8 cellular contexts compared by ENCODE assay signal in the genomic region with DNA sequence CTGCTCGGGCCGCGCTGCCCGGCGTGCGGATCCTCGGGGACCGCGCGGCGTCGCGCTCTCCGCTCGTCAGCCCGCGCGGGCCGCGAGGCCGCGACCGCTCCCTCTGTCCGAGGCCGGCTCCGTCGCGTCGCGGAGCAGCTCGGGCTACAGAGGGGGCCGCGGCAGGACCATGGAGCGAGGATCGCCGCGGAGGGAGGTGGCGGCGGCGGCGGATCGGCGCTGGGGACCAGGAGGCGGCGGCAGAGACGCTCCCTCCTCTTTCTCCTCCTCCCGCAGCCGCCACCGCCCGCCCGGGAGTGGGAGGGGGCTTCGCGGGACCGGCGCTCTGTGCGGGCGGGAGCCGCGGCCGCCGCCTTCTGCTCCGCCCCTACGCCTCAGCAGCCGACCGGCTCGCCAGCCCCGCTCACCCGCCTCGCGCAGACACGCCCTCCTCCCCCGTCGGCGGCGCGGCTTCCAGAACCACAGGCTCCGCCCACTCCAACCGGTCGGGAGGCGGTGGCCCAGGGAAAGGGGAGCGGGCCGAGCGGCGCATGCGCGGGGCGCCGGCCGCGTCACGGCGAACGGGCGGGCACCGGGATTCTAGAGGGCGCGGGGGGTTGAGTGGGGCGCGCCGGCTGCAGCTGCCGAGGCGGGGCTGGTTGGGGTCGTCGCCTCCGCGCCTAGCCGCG. TPM values are rescaled to one million over a fixed set of nuclear protein-coding genes. Genes with fewer than 3 reads are reported as not detected.
DNase-seq lines count a peak whose midpoint lies in the region; ATAC-seq and TF ChIP-seq lines count a peak whose summit lies in the region.

Gene CASK, minus strand, starts transcription at position 298 of the 668 bp plus-strand sequence. CDS start 566 bp downstream, outside the sequence.

- WGBS in adrenal gland, 4 donors: 1 to 34% (median 23%) methylated on average over 10 to 95 of the region's 108 CpGs; no CpG with 5 or more reads in 1 of the 4 donors
- 0 to 29% (median 15%) methylated on average over 15 to 104 of the region's 108 CpGs for WGBS in heart left ventricle, 4 donors
- WGBS in transverse colon (ENCODE audit: low coverage in 1 of 2), 2 donors: 63% methylated on average over 36 of the region's 108 CpGs; no CpG with 5 or more reads in 1 of the 2 donors

- no peaks in the 10 kb centered on the region for H3K4me1 ChIP-seq in adrenal gland (replicated peaks in 1 of 2)
- H3K4me1 ChIP-seq in heart left ventricle: peaks cover 0 to 9% (median 0%) of the 10 kb centered on the region in 12 donors
- H3K4me1 ChIP-seq in transverse colon: peaks cover 0 to 12% (median 0%) of the 10 kb centered on the region in 4 donors

- H3K27me3 Mint-ChIP-seq in T-cell: peaks cover 0 to 5% of the 10 kb centered on the region in 2 donors

- POLR2A ChIA-PET in T-cell (lab: Charles Lee): no interaction called here

- H3K9me3 ChIP-seq in adrenal gland (replicated peaks in 1 of 3) (no peaks in the 10 kb centered on the region), heart left ventricle (no peaks in the 10 kb centered on the region), transverse colon (no peaks in the 10 kb centered on the region)

- TF ChIP-seq CTCF in GM13977 (IDR thresholded peaks at IDR 0.05; ENCODE audit: extremely low read depth, insufficient read depth, missing control alignments) (no peak), adrenal gland (IDR thresholded peaks at IDR 0.05) (no peak), heart left ventricle (IDR thresholded peaks at IDR 0.05) (peak in 2 of 12 donors; percentile 5 to 18), transverse colon (IDR thresholded peaks at IDR 0.05) (no peak)

- H3K27ac Mint-ChIP-seq in T-cell: peak within 1 kb of the TSS; percentile 88 to 92

- H3K27ac ChIP-seq in adrenal gland (peak within 1 kb of the TSS; percentile 7 to 93 (median 78)), heart left ventricle (peak within 1 kb of the TSS; percentile 28 to 89 (median 83)), transverse colon (peak within 1 kb of the TSS; percentile 88 to 95 (median 94))

- H3K27me3 ChIP-seq in adrenal gland (no peaks in the 10 kb centered on the region), heart left ventricle (peaks cover 0 to 18% (median 0%) of the 10 kb centered on the region in 9 donors), transverse colon (no peaks in the 10 kb centered on the region)

- TF ChIP-seq POLR2A in adrenal gland (IDR thresholded peaks at IDR 0.05) (peak; percentile 61 to 81), heart left ventricle (IDR thresholded peaks at IDR 0.05) (peak in 1 of 2 donors; percentile 76), transverse colon (IDR thresholded peaks at IDR 0.05) (peak; percentile 62)

- peak; percentile 66 for ATAC-seq in HG02884 (IDR thresholded peaks at IDR 0.05; ENCODE audit: unreplicated experiment)
- ATAC-seq in T-cell (replicated peaks in 1 of 4): peak; percentile 86 to 92 (median 88)
- peak; percentile 90 to 98 (median 98) for ATAC-seq in heart left ventricle

- in situ Hi-C loops in GM13977 (cut with MboI; ENCODE audit: low pct_unique_long_range_greater_than_20kb, low sequenced_read_pairs, unreplicated experiment) (no loop called here), transverse colon (cut with MboI; ENCODE audit: low pct_ligation_motif_present in 1 of 4, low pct_unique_long_range_greater_than_20kb in 1 of 4, low sequenced_read_pairs in 3 of 4) (no loop called here)

- peak within 1 kb of the TSS; percentile 90 to 96 (median 90) for H3K4me3 Mint-ChIP-seq in T-cell

- no peaks in the 10 kb centered on the region for H3K36me3 Mint-ChIP-seq in T-cell

- TF ChIP-seq EP300 in transverse colon (IDR thresholded peaks at IDR 0.05; ENCODE audit: low read depth): no peak

- H3K9me3 Mint-ChIP-seq in T-cell: no peaks in the 10 kb centered on the region

- DNase-seq in GM13977 (ENCODE audit: low spot score): peak; percentile 86
- peak; percentile 75 for DNase-seq in NCI-H146 treated with DMSO at 0.1 percent for 48 hours (lab: John Stamatoyannopoulos, UW; ENCODE audit: unreplicated experiment)
- DNase-seq in T-cell: peak; percentile 66 to 90 (median 78)
- DNase-seq in adrenal gland: peak; percentile 91 to 94 (median 92)
- peak; percentile 92 to 96 (median 94) for DNase-seq in heart left ventricle
- peak; percentile 80 to 99 (median 90) for DNase-seq in posterior cingulate gyrus
- peak; percentile 94 for DNase-seq in transverse colon

- CTCF ChIA-PET in T-cell (lab: Charles Lee): interaction anchor here in 1 of 2 donors (1.1 kb wide), 1 partner anchor 125 kb away, joined by 3 read pairs; no protein-coding TSS in a partner anchor

- intact Hi-C loops in adrenal gland (cut with DNase I): no loop called here
- intact Hi-C loops in heart left ventricle (cut with DNase I): no loop called here
- intact Hi-C loops in posterior cingulate gyrus (cut with DNase I): no loop called here
- intact Hi-C loops in transverse colon (cut with DNase I; ENCODE audit: low total_unique reads): no loop called here

- peak within 1 kb of the TSS; percentile 13 to 69 (median 52) for H3K4me3 ChIP-seq in adrenal gland
- peak within 1 kb of the TSS; percentile 14 to 92 (median 68) for H3K4me3 ChIP-seq in heart left ventricle
- peak within 1 kb of the TSS; percentile 46 to 81 (median 58) for H3K4me3 ChIP-seq in transverse colon

- H3K36me3 ChIP-seq in adrenal gland (replicated peaks in 1 of 2) (no peaks in the 10 kb centered on the region), heart left ventricle (no peaks in the 10 kb centered on the region), transverse colon (no peaks in the 10 kb centered on the region)

- peaks cover 27 to 32% (median 28%) of the 10 kb centered on the region in 3 donors for H3K4me1 Mint-ChIP-seq in T-cell

RNA-seq across cellular contexts. Expression of gene CASK, which starts in this region (rescaled TPM):
- total RNA-seq in T-cell (10 to 100 TPM; 52.6 to 81.6 (median 67.5) TPM), adrenal gland (10 to 100 TPM; 30.3 to 48.5 (median 43.9) TPM), heart left ventricle (10 to 100 TPM; 11.8 to 25.6 (median 14.0) TPM), transverse colon (10 to 100 TPM; 26.6 to 86.1 (median 56.3) TPM)
- polyA plus RNA-seq in adrenal gland (10 to 100 TPM in 1 of 3 donors, 1 to 10 TPM in 2; 4.7 to 53.0 (median 7.8) TPM), heart left ventricle (1 to 10 TPM; 2.9 to 5.7 TPM)

Comparison
In these comparisons a context has a peak if more than half of its experiments do, and no peak if none do; other contexts are left out.
1. Peak in every context shown above with its lines: DNase-seq, ATAC-seq, H3K4me3 ChIP-seq and H3K27ac ChIP-seq.